ENCODE assay signal across 2 cellular contexts in genomic region chr1:8197493-8198282, GRCh38.
TF ChIP-seq lines count a peak whose summit lies in the region.

No MANE protein-coding gene starts in this region.

TF ChIP-seq in K562, 482 proteins besides CTCF, POLR2A, EP300 and RAD21 (continued from another document and continues in another):
- TF ChIP-seq FOXP4 (CRISPR knock-in tag; IDR thresholded peaks at IDR 0.05; ENCODE audit: borderline replicate concordance) (no peak), GABPA (tag; conservative IDR thresholded peaks at IDR 0.05; ENCODE audit: low read depth) (peak; percentile 42; the same call in 1 of the 2 replicates), RB1 (IDR thresholded peaks at IDR 0.05; ENCODE audit: low read depth) (peak; percentile 67; the same call in 1 of the 2 replicates), ZNF324 (CRISPR knock-in tag; IDR thresholded peaks at IDR 0.05) (no peak), ZSCAN29 (IDR thresholded peaks at IDR 0.05) (no peak; the same call in 1 of the 2 replicates), ZNF785 (CRISPR knock-in tag; IDR thresholded peaks at IDR 0.05) (no peak), ZC3H8 (IDR thresholded peaks at IDR 0.05) (0 out of 2 replicates have a peak, but pooled peaks have one; percentile 18), BRCA1 (IDR thresholded peaks at IDR 0.05) (no peak), BRCA1 (CRISPR knock-in tag; IDR thresholded peaks at IDR 0.05) (no peak), ZNF695 (CRISPR knock-in tag; IDR thresholded peaks at IDR 0.05) (no peak), LEF1 (IDR thresholded peaks at IDR 0.05) (peak; percentile 94), PPARD (CRISPR knock-in tag; IDR thresholded peaks at IDR 0.05) (no peak), ZNF24 (IDR thresholded peaks at IDR 0.05) (no peak), ZNF311 (CRISPR knock-in tag; IDR thresholded peaks at IDR 0.05) (no peak), ZNF780A (CRISPR knock-in tag; IDR thresholded peaks at IDR 0.05) (no peak), SAP30 (IDR thresholded peaks at IDR 0.05; ENCODE audit: borderline replicate concordance, insufficient read depth, low read depth, low read length, poor library complexity, severe bottlenecking) (no peak), ZNF644 (tag; IDR thresholded peaks at IDR 0.05; ENCODE audit: low read depth) (0 out of 2 replicates have a peak, but pooled peaks have one; percentile 45), TGIF2 (CRISPR knock-in tag; IDR thresholded peaks at IDR 0.05) (no peak), HOXB6 (CRISPR knock-in tag; IDR thresholded peaks at IDR 0.05; ENCODE audit: borderline replicate concordance) (no peak), NCOA6 (IDR thresholded peaks at IDR 0.05) (no peak), ZBTB11 (CRISPR knock-in tag; IDR thresholded peaks at IDR 0.05) (no peak), OTX1 (CRISPR knock-in tag; IDR thresholded peaks at IDR 0.05) (no peak)
- TF ChIP-seq, protein P1, sequence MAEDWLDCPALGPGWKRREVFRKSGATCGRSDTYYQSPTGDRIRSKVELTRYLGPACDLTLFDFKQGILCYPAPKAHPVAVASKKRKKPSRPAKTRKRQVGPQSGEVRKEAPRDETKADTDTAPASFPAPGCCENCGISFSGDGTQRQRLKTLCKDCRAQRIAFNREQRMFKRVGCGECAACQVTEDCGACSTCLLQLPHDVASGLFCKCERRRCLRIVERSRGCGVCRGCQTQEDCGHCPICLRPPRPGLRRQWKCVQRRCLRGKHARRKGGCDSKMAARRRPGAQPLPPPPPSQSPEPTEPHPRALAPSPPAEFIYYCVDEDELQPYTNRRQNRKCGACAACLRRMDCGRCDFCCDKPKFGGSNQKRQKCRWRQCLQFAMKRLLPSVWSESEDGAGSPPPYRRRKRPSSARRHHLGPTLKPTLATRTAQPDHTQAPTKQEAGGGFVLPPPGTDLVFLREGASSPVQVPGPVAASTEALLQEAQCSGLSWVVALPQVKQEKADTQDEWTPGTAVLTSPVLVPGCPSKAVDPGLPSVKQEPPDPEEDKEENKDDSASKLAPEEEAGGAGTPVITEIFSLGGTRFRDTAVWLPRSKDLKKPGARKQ (CRISPR knock-in tag; IDR thresholded peaks at IDR 0.05) = no peak
- TF ChIP-seq, protein P2, sequence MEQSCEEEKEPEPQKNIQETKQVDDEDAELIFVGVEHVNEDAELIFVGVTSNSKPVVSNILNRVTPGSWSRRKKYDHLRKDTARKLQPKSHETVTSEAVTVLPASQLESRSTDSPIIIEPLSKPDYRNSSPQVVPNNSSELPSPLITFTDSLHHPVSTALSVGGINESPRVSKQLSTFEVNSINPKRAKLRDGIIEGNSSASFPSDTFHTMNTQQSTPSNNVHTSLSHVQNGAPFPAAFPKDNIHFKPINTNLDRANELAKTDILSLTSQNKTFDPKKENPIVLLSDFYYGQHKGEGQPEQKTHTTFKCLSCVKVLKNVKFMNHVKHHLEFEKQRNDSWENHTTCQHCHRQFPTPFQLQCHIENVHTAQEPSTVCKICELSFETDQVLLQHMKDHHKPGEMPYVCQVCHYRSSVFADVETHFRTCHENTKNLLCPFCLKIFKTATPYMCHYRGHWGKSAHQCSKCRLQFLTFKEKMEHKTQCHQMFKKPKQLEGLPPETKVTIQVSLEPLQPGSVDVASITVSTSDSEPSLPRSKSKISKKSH (CRISPR knock-in tag; IDR thresholded peaks at IDR 0.05) = no peak

TF ChIP-seq in HepG2, 621 proteins besides CTCF, POLR2A, EP300 and RAD21 (continued from another document and continues in another):
- TF ChIP-seq ZSCAN21 (CRISPR knock-in tag; IDR thresholded peaks at IDR 0.05; ENCODE audit: borderline replicate concordance) (no peak; the same call in 1 of the 2 replicates), TFAP4 (IDR thresholded peaks at IDR 0.05; ENCODE audit: borderline replicate concordance, low read depth) (peak; percentile 54; the same call in 1 of the 2 replicates), ZNF75D (CRISPR knock-in tag; IDR thresholded peaks at IDR 0.05; ENCODE audit: borderline replicate concordance) (no peak), ZNF841 (CRISPR knock-in tag; IDR thresholded peaks at IDR 0.05; ENCODE audit: borderline replicate concordance) (no peak), ZNF224 (CRISPR knock-in tag; IDR thresholded peaks at IDR 0.05) (no peak), BRD4 (CRISPR knock-in tag; IDR thresholded peaks at IDR 0.05) (peak; percentile 95; the same call in 1 of the 2 replicates), MAX (IDR thresholded peaks at IDR 0.05) (peak; percentile 81), NFE2 (CRISPR knock-in tag; IDR thresholded peaks at IDR 0.05) (peak; percentile 89), ZNF382 (CRISPR knock-in tag; IDR thresholded peaks at IDR 0.05; ENCODE audit: borderline replicate concordance) (no peak), ZNF275 (CRISPR knock-in tag; IDR thresholded peaks at IDR 0.05; ENCODE audit: borderline replicate concordance) (no peak), GTF2F1 (IDR thresholded peaks at IDR 0.05; ENCODE audit: low read length) (no peak), RFXAP (CRISPR knock-in tag; IDR thresholded peaks at IDR 0.05; ENCODE audit: borderline replicate concordance) (no peak), ERF (CRISPR knock-in tag; IDR thresholded peaks at IDR 0.05) (peak; percentile 49; the same call in 1 of the 2 replicates), DR1 (CRISPR knock-in tag; IDR thresholded peaks at IDR 0.05) (no peak), FOXK2 (IDR thresholded peaks at IDR 0.05) (no peak), ETV6 (CRISPR knock-in tag; conservative IDR thresholded peaks at IDR 0.05) (0 out of 2 replicates have a peak, but pooled peaks have one; percentile 57), GABPB1 (CRISPR knock-in tag; IDR thresholded peaks at IDR 0.05) (peak; percentile 55), FOXK1 (CRISPR knock-in tag; IDR thresholded peaks at IDR 0.05; ENCODE audit: borderline replicate concordance, low read depth) (no peak), ZNF530 (CRISPR knock-in tag; IDR thresholded peaks at IDR 0.05; ENCODE audit: low read depth) (no peak), JDP2 (CRISPR knock-in tag; IDR thresholded peaks at IDR 0.05; ENCODE audit: borderline replicate concordance) (no peak), KLF15 (CRISPR knock-in tag; IDR thresholded peaks at IDR 0.05; ENCODE audit: borderline replicate concordance) (no peak), ZNF670 (CRISPR knock-in tag; IDR thresholded peaks at IDR 0.05; ENCODE audit: borderline replicate concordance) (no peak), ZNF234 (CRISPR knock-in tag; conservative IDR thresholded peaks at IDR 0.05) (no peak), HDAC6 (IDR thresholded peaks at IDR 0.05; ENCODE audit: low read depth, low read length) (no peak), ZNF589 (CRISPR knock-in tag; conservative IDR thresholded peaks at IDR 0.05) (no peak), SMAD9 (CRISPR knock-in tag; IDR thresholded peaks at IDR 0.05) (no peak), SMC3 (IDR thresholded peaks at IDR 0.05; ENCODE audit: low read length) (no peak), ZMAT3 (CRISPR knock-in tag; conservative IDR thresholded peaks at IDR 0.05) (no peak), ARNT2 (CRISPR knock-in tag; IDR thresholded peaks at IDR 0.05; ENCODE audit: low read depth) (no peak), NAIF1 (CRISPR knock-in tag; IDR thresholded peaks at IDR 0.05; ENCODE audit: borderline replicate concordance) (0 out of 2 replicates have a peak, but pooled peaks have one; percentile 31)
- TF ChIP-seq, protein P3, sequence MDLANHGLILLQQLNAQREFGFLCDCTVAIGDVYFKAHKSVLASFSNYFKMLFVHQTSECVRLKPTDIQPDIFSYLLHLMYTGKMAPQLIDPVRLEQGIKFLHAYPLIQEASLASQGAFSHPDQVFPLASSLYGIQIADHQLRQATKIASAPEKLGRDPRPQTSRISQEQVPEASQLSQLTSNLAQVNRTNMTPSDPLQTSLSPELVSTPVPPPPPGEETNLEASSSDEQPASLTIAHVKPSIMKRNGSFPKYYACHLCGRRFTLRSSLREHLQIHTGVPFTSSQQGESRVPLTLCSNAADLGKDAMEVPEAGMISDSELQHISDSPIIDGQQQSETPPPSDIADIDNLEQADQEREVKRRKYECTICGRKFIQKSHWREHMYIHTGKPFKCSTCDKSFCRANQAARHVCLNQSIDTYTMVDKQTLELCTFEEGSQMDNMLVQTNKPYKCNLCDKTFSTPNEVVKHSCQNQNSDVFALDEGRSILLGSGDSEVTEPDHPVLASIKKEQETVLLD (CRISPR knock-in tag; IDR thresholded peaks at IDR 0.05; ENCODE audit: low read depth) = no peak
- TF ChIP-seq, protein P4, sequence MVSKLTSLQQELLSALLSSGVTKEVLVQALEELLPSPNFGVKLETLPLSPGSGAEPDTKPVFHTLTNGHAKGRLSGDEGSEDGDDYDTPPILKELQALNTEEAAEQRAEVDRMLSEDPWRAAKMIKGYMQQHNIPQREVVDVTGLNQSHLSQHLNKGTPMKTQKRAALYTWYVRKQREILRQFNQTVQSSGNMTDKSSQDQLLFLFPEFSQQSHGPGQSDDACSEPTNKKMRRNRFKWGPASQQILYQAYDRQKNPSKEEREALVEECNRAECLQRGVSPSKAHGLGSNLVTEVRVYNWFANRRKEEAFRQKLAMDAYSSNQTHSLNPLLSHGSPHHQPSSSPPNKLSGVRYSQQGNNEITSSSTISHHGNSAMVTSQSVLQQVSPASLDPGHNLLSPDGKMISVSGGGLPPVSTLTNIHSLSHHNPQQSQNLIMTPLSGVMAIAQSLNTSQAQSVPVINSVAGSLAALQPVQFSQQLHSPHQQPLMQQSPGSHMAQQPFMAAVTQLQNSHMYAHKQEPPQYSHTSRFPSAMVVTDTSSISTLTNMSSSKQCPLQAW (CRISPR knock-in tag; IDR thresholded peaks at IDR 0.05) = no peak
- TF ChIP-seq, protein P5, sequence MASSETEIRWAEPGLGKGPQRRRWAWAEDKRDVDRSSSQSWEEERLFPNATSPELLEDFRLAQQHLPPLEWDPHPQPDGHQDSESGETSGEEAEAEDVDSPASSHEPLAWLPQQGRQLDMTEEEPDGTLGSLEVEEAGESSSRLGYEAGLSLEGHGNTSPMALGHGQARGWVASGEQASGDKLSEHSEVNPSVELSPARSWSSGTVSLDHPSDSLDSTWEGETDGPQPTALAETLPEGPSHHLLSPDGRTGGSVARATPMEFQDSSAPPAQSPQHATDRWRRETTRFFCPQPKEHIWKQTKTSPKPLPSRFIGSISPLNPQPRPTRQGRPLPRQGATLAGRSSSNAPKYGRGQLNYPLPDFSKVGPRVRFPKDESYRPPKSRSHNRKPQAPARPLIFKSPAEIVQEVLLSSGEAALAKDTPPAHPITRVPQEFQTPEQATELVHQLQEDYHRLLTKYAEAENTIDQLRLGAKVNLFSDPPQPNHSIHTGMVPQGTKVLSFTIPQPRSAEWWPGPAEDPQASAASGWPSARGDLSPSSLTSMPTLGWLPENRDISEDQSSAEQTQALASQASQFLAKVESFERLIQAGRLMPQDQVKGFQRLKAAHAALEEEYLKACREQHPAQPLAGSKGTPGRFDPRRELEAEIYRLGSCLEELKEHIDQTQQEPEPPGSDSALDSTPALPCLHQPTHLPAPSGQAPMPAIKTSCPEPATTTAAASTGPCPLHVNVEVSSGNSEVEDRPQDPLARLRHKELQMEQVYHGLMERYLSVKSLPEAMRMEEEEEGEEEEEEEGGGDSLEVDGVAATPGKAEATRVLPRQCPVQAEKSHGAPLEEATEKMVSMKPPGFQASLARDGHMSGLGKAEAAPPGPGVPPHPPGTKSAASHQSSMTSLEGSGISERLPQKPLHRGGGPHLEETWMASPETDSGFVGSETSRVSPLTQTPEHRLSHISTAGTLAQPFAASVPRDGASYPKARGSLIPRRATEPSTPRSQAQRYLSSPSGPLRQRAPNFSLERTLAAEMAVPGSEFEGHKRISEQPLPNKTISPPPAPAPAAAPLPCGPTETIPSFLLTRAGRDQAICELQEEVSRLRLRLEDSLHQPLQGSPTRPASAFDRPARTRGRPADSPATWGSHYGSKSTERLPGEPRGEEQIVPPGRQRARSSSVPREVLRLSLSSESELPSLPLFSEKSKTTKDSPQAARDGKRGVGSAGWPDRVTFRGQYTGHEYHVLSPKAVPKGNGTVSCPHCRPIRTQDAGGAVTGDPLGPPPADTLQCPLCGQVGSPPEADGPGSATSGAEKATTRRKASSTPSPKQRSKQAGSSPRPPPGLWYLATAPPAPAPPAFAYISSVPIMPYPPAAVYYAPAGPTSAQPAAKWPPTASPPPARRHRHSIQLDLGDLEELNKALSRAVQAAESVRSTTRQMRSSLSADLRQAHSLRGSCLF (CRISPR knock-in tag; IDR thresholded peaks at IDR 0.05; ENCODE audit: borderline replicate concordance) = no peak
- TF ChIP-seq, protein P2 (CRISPR knock-in tag; IDR thresholded peaks at IDR 0.05; ENCODE audit: borderline replicate concordance) = 0 out of 2 replicates have a peak, but pooled peaks have one; percentile 44
- TF ChIP-seq, protein P6, sequence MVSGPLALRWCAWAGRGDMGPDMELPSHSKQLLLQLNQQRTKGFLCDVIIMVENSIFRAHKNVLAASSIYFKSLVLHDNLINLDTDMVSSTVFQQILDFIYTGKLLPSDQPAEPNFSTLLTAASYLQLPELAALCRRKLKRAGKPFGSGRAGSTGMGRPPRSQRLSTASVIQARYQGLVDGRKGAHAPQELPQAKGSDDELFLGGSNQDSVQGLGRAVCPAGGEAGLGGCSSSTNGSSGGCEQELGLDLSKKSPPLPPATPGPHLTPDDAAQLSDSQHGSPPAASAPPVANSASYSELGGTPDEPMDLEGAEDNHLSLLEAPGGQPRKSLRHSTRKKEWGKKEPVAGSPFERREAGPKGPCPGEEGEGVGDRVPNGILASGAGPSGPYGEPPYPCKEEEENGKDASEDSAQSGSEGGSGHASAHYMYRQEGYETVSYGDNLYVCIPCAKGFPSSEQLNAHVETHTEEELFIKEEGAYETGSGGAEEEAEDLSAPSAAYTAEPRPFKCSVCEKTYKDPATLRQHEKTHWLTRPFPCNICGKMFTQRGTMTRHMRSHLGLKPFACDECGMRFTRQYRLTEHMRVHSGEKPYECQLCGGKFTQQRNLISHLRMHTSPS (CRISPR knock-in tag; IDR thresholded peaks at IDR 0.05; ENCODE audit: low read depth) = peak; percentile 69; the same call in 1 of the 2 replicates
